ENCODE assay signal across 11 cellular contexts in the genomic region with DNA sequence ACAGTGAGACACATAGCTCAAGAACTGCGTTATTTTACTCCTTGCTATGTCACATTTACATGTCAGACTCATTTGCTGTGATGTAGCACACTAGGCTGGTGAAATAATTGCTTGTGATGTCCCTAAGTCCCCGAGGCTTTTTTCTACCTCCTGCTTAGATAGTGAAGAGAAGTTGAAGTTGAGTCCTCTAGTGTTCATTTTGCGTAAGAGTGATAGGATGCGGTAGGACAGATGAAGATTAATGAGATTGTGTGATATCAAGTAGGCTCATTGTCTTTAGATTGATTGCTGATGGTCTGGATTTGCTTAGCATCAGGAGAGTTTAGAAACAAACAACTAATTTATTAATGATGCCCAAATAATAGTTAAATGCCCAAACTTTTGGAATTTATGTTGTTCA.
DNase-seq lines count a peak whose midpoint lies in the region; ATAC-seq and TF ChIP-seq lines count a peak whose summit lies in the region.
"Had no signal": no experiment of that assay in that cellular context is flagged by ENCODE, and none has a peak within 500 bp of the region (broad histone marks: within the 10 kb centered on the region; RNA-seq: fewer than 3 reads in every experiment).

No MANE protein-coding gene starts in this region.

- H3K4me2 ChIP-seq in OCI-LY3 (ENCODE audit: low read length): peak overlapping the region; percentile 15; the same call in 1 of the 2 replicates
- H3K4me2 ChIP-seq: PC-9 had no signal

- H3K9ac ChIP-seq in OCI-LY3 (ENCODE audit: low read length): no peak overlapping the region

- CTCF ChIA-PET in HEK293T (lab: Yijun Ruan, JAX): interaction anchor here (0.8 kb wide), 2 partner anchors 12 to 41 kb away, joined by 4 to 5 read pairs; no protein-coding TSS in a partner anchor

- peaks cover 4% of the 10 kb centered on the region; the same call in 1 of the 2 replicates for H3K4me1 ChIP-seq in OCI-LY3 (ENCODE audit: low read length)
- H3K4me1 ChIP-seq: gastrocnemius medialis had no signal

- H3K36me3 ChIP-seq in OCI-LY3 (replicated peaks; ENCODE audit: low read depth, low read length): peaks cover 7% of the 10 kb centered on the region

- no peaks in the 10 kb centered on the region for H3K79me2 ChIP-seq in OCI-LY3 (ENCODE audit: low read length)

- H3K27ac ChIP-seq in 22Rv1: no peak overlapping the region
- no peak overlapping the region for H3K27ac ChIP-seq in OCI-LY3 (ENCODE audit: low read length)
- H3K27ac ChIP-seq: gastrocnemius medialis, PC-9 had no signal

- no peak overlapping the region for H3K4me3 ChIP-seq in OCI-LY3 (ENCODE audit: low read length)
- no peak overlapping the region for H3K4me3 ChIP-seq in fibroblast of pulmonary artery (replicated peaks; ENCODE audit: low read depth, low read length)
- H3K4me3 ChIP-seq: gastrocnemius medialis, PC-9 had no signal

- TF ChIP-seq CTCF in 22Rv1 (IDR thresholded peaks at IDR 0.05) (peak; percentile 26; the same call in 1 of the 2 replicates), OCI-LY3 (IDR thresholded peaks at IDR 0.05; ENCODE audit: low read depth, low read length) (peak; percentile 87), fibroblast of pulmonary artery (IDR thresholded peaks at IDR 0.05; ENCODE audit: low read length, missing control alignments) (peak; percentile 43)

- no peaks in the 10 kb centered on the region for H4K20me1 ChIP-seq in OCI-LY3 (ENCODE audit: insufficient read depth, low read length)

- H2AFZ ChIP-seq in OCI-LY3 (ENCODE audit: low read depth, low read length): no peak overlapping the region
- H2AFZ ChIP-seq: PC-9 had no signal

- H3K9me3 ChIP-seq in OCI-LY3 (ENCODE audit: insufficient read depth, low read length): no peaks in the 10 kb centered on the region
- H3K9me3 ChIP-seq: gastrocnemius medialis had no signal

- no peak for ATAC-seq in HG03097 (IDR thresholded peaks at IDR 0.05; ENCODE audit: low FRiP score, unreplicated experiment)
- ATAC-seq: activated naive CD8-positive, alpha-beta T cell treated with anti-CD3 and anti-CD28 coated beads, Interleukin-2, amount 50 U/mL, for 24 hours; gastrocnemius medialis had no signal

- peak; percentile 31 for DNase-seq in HEK293T (ENCODE audit: extremely low spot score)
- DNase-seq in fibroblast of pulmonary artery (ENCODE audit: low read depth): peak; percentile 45
- no peak for DNase-seq in NCI-H1105 (lab: John Stamatoyannopoulos, UW)
- DNase-seq in NCI-H774 (lab: John Stamatoyannopoulos, UW): no peak
- DNase-seq in NCI-H1436 treated with DMSO at 0.1 percent for 48 hours (lab: John Stamatoyannopoulos, UW): no peak
- DNase-seq: activated naive CD8-positive, alpha-beta T cell treated with anti-CD3 and anti-CD28 coated beads, Interleukin-2, amount 50 U/mL, for 24 hours; gastrocnemius medialis; PC-9 had no signal

- H3K27me3 ChIP-seq in OCI-LY3 (ENCODE audit: low read depth, low read length): no peaks in the 10 kb centered on the region
- H3K27me3 ChIP-seq: gastrocnemius medialis had no signal

- POLR2A ChIA-PET in HEK293T (lab: Yijun Ruan, JAX): no interaction called here

TF ChIP-seq in HEK293T, 16 proteins besides CTCF, POLR2A, EP300 and RAD21:
- peak; percentile 61; the same call in 1 of the 2 replicates for TF ChIP-seq CTBP1 (IDR thresholded peaks at IDR 0.05; ENCODE audit: borderline replicate concordance)
- TF ChIP-seq PKNOX1 (IDR thresholded peaks at IDR 0.05): peak; percentile 88
- no peak for TF ChIP-seq FOXK2 (IDR thresholded peaks at IDR 0.05)
- TF ChIP-seq LEF1 (IDR thresholded peaks at IDR 0.05; ENCODE audit: borderline replicate concordance): no peak
TF ChIP-seq in HEK293T: peak in this region for 2.

Comparison
In these comparisons a context has a peak if more than half of its experiments do, and no peak if none do; other contexts are left out.
1. CTCF ChIP-seq: peak in every context shown above with its lines; median percentile 87 in OCI-LY3; 43 in fibroblast of pulmonary artery; 26 in 22Rv1.
2. DNase-seq: peak in HEK293T (single experiment) and fibroblast of pulmonary artery (single experiment); none in NCI-H1105 (single experiment), NCI-H774 (single experiment) and NCI-H1436 treated with DMSO at 0.1 percent for 48 hours (single experiment).